In the genomic region with DNA sequence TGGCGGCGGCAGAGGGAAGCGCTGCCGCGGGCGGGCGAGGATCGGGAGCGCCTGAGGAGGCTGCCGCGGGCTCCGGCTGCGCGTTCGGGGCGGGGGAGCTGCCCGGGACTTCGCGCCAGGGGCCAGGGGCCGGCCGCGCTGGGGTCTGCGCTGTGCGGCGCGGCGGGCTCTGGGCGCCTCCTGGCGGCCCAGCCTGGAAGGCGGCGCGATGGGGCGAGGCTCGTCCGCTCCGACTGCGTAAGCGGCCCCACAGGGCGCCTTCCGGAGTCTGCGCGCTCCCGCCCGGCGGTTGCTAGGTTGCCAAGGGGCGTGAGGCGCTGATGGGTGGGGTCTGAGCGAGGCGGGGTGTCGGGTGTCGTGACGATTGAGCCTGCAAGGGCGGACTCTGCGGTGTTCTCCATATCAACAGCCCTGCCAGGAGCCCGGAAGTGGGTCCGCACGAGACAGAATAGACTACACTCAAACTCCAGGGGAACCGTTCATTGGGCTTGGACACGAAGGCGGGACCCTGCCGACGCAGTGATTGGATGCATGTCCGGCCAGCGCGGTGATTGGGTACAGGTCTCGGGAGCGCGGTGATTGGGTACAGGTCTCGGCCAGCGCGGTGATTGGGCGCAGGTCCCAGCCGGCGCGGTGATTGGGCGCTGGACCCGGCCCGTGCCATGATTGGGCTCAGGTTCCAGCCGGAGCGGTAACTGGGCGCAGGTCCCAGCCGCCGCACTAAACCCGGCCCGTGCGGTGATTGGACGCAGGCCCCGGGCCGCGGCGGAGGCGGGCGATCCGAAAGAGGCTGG, we compare ENCODE assay signal across 8 cellular contexts. TPM values are rescaled to one million over a fixed set of nuclear protein-coding genes. Genes with fewer than 3 reads are reported as not detected.
DNase-seq lines count a peak whose midpoint lies in the region; TF ChIP-seq lines count a peak whose summit lies in the region.

Gene TEDC1, plus strand, starts transcription at position 675 of the 794 bp plus-strand sequence. CDS start 130 bp downstream, outside the sequence.

- peak within 1 kb of the TSS; percentile 97 for H3K9ac ChIP-seq in MM.1S (ENCODE audit: low read length)

- H3K9me3 Mint-ChIP-seq in nephron, result no peaks in the 10 kb centered on the region
- H3K9me3 Mint-ChIP-seq in stimulated activated naive CD8-positive, alpha-beta T cell treated with anti-CD3 and anti-CD28 coated beads, Interleukin-15, Interleukin-2, amounts not matched to agents 100 ng/mL and 50 ng/mL, for 24 hours, result no peaks in the 10 kb centered on the region

- no peaks in the 10 kb centered on the region for H3K9me2 ChIP-seq in MM.1S (replicated peaks; ENCODE audit: insufficient read depth, low read length)

- peaks cover 6% of the 10 kb centered on the region for H3K4me1 Mint-ChIP-seq in nephron
- peaks cover 23% of the 10 kb centered on the region for H3K4me1 Mint-ChIP-seq in stimulated activated naive CD8-positive, alpha-beta T cell treated with anti-CD3 and anti-CD28 coated beads, Interleukin-15, Interleukin-2, amounts not matched to agents 100 ng/mL and 50 ng/mL, for 24 hours (ENCODE audit: low read depth)

- peak within 1 kb of the TSS; percentile 98 for H3K4me2 ChIP-seq in MM.1S (ENCODE audit: low read depth, low read length)

- peak within 1 kb of the TSS; percentile 86 to 93 (median 87) for H3K4me3 Mint-ChIP-seq in nephron
- peak within 1 kb of the TSS; percentile 84 for H3K4me3 Mint-ChIP-seq in stimulated activated naive CD8-positive, alpha-beta T cell treated with anti-CD3 and anti-CD28 coated beads, Interleukin-15, Interleukin-2, amounts not matched to agents 100 ng/mL and 50 ng/mL, for 24 hours

- peaks cover 29% of the 10 kb centered on the region for H3K79me2 ChIP-seq in MM.1S (ENCODE audit: low read length)

- H3K4me3 ChIP-seq in MM.1S (ENCODE audit: low read length) (peak within 1 kb of the TSS; percentile 90), fibroblast of the aortic adventitia (ENCODE audit: low read depth, low read length) (peak within 1 kb of the TSS; percentile 73)

- no peaks in the 10 kb centered on the region for H3K9me3 ChIP-seq in MM.1S (replicated peaks; ENCODE audit: insufficient read depth, low read length)

- H3K27ac ChIP-seq in MM.1S (ENCODE audit: low read length), result peak within 1 kb of the TSS; percentile 92

- peaks cover 7% of the 10 kb centered on the region; the same call in 1 of the 2 replicates for H3K27me3 ChIP-seq in MM.1S (replicated peaks; ENCODE audit: insufficient read depth, low read length)

- peaks cover 8% of the 10 kb centered on the region; the same call in 1 of the 2 replicates for H3F3A ChIP-seq in MM.1S (ENCODE audit: insufficient read depth, low read length)

- H3K27me3 Mint-ChIP-seq in nephron (ENCODE audit: low read depth), result peaks cover 27% of the 10 kb centered on the region
- H3K27me3 Mint-ChIP-seq in stimulated activated naive CD8-positive, alpha-beta T cell treated with anti-CD3 and anti-CD28 coated beads, Interleukin-15, Interleukin-2, amounts not matched to agents 100 ng/mL and 50 ng/mL, for 24 hours, result no peaks in the 10 kb centered on the region

- H2AFZ ChIP-seq in MM.1S (ENCODE audit: low read length), result peak within 1 kb of the TSS; percentile 76

- TF ChIP-seq CTCF in MM.1S (IDR thresholded peaks at IDR 0.05; ENCODE audit: low read length), result peak; percentile 58
- peak; percentile 63 for TF ChIP-seq CTCF in fibroblast of the aortic adventitia (IDR thresholded peaks at IDR 0.05; ENCODE audit: insufficient read depth, low read length)
- peak; percentile 76 to 90 (median 83) for TF ChIP-seq CTCF in nephron (IDR thresholded peaks at IDR 0.05; ENCODE audit: unreplicated experiment in 3 of 3)

- H4K20me1 ChIP-seq in MM.1S (ENCODE audit: insufficient read depth, low read length), result 0 out of 2 replicates have a peak, but pooled peaks cover 4% of the 10 kb centered on the region

- H3K36me3 ChIP-seq in MM.1S (replicated peaks; ENCODE audit: insufficient read depth, low read length), result no peaks in the 10 kb centered on the region

- peak; percentile 95 for DNase-seq in GF-D8 (lab: John Stamatoyannopoulos, UW)
- DNase-seq in HCEC 1CT, result peak; percentile 100
- DNase-seq in MM.1S, result peak; percentile 100
- peak; percentile 99 for DNase-seq in SIG-M5 (lab: John Stamatoyannopoulos, UW)
- peak; percentile 99 for DNase-seq in activated gamma-delta T cell (lab: John Stamatoyannopoulos, UW)
- DNase-seq in fibroblast of the aortic adventitia (ENCODE audit: low read depth), result peak; percentile 100

- H3K27ac Mint-ChIP-seq in nephron, result peak within 1 kb of the TSS; percentile 2 to 74 (median 59)
- peak within 1 kb of the TSS; percentile 87 for H3K27ac Mint-ChIP-seq in stimulated activated naive CD8-positive, alpha-beta T cell treated with anti-CD3 and anti-CD28 coated beads, Interleukin-15, Interleukin-2, amounts not matched to agents 100 ng/mL and 50 ng/mL, for 24 hours

- no peaks in the 10 kb centered on the region for H3K36me3 Mint-ChIP-seq in nephron (ENCODE audit: low read depth)
- H3K36me3 Mint-ChIP-seq in stimulated activated naive CD8-positive, alpha-beta T cell treated with anti-CD3 and anti-CD28 coated beads, Interleukin-15, Interleukin-2, amounts not matched to agents 100 ng/mL and 50 ng/mL, for 24 hours (ENCODE audit: low read depth), result no peaks in the 10 kb centered on the region

- H3K4me1 ChIP-seq in MM.1S (ENCODE audit: low read length), result peaks cover 17% of the 10 kb centered on the region

RNA-seq across cellular contexts. Expression of gene TEDC1, which starts in this region (rescaled TPM):
- total RNA-seq in fibroblast of the aortic adventitia (ENCODE audit: low replicate concordance), result 8.7 and 12.6 TPM in 2 replicates

Comparison
In these comparisons a context has a peak if more than half of its experiments do, and no peak if none do; other contexts are left out.
1. Peak in every context shown above with its lines: DNase-seq, H3K4me3 ChIP-seq and H3K27ac ChIP-seq.